ENCODE assay signal across 8 cellular contexts in genomic region chr17:50346313-50347086, GRCh38. TPM values are rescaled to one million over a fixed set of nuclear protein-coding genes. Genes with fewer than 3 reads are reported as not detected.
DNase-seq lines count a peak whose midpoint lies in the region; ATAC-seq, FAIRE-seq and TF ChIP-seq lines count a peak whose summit lies in the region.

No MANE protein-coding gene starts in this region.

- H3K4me1 Mint-ChIP-seq in T-cell, result peaks cover 31 to 39% (median 31%) of the 10 kb centered on the region in 3 donors

- TF ChIP-seq POLR2A in right lobe of liver (IDR thresholded peaks at IDR 0.05), result no peak

- no peaks in the 10 kb centered on the region for H3K9me3 Mint-ChIP-seq in T-cell

- POLR2A ChIA-PET in AG04450 (lab: Yijun Ruan, JAX) (interaction anchor here (1.0 to 1.1 kb wide), 2 partner anchors 16 to 145 kb away, joined by 3 to 4 read pairs; partner anchors contain the start of gene COL1A1), T-cell (lab: Charles Lee) (no interaction called here)

- DNase-seq in AG04450 (ENCODE audit: low read depth, low spot score) (no peak), T-cell (peak in 10 of 34 experiments; percentile 11 to 64 (median 48)), bronchial epithelial cell (ENCODE audit: low read depth) (peak; percentile 22), right lobe of liver (peak in 2 of 3 donors; percentile 60 to 70), NCI-H2029 (lab: John Stamatoyannopoulos, UW) (no peak)
- peak; percentile 10 to 60 (median 22) for DNase-seq in stimulated activated CD4-positive, alpha-beta T cell treated with anti-CD3 and anti-CD28 coated beads, TNF-alpha, amount 100 ng/mL, for 24 hours (ENCODE audit: low read depth in 3 of 3)

- H3K27ac ChIP-seq in AG04450 (ENCODE audit: low read depth, low read length), result no peak overlapping the region
- H3K27ac ChIP-seq in right lobe of liver, result peak overlapping the region in 1 of 3 donors; percentile 32

- H3K27ac Mint-ChIP-seq in T-cell, result peak overlapping the region; percentile 80 to 84

- CTCF ChIA-PET in AG04450 (lab: Charles Lee) (interaction anchor here (1.5 to 4.1 kb wide), 4 partner anchors 15 to 252 kb away, joined by 3 to 29 read pairs (median 6); no protein-coding TSS in a partner anchor), T-cell (lab: Charles Lee) (interaction anchor here (0.6 to 1.5 kb wide), 4 partner anchors 13 to 147 kb away, joined by 3 to 4 read pairs (median 3); partner anchors contain the start of gene LRRC59 (in 1 of the 2))

- WGBS in right lobe of liver (ENCODE audit: insufficient coverage, low coverage, low lambda C conversion rate, missing lambda C conversion rate), result 3% methylated on average over 15 of the region's 55 CpGs

- H3K9me3 ChIP-seq in AG04450 (ENCODE audit: control insufficient read depth, insufficient read depth, low read length) (no peaks in the 10 kb centered on the region; the same call in 1 of the 2 replicates), right lobe of liver (no peaks in the 10 kb centered on the region)

- H3K27me3 ChIP-seq in AG04450 (ENCODE audit: control insufficient read depth, insufficient read depth, low read length), result no peaks in the 10 kb centered on the region
- no peaks in the 10 kb centered on the region for H3K27me3 ChIP-seq in bronchial epithelial cell (ENCODE audit: control insufficient read depth, insufficient read depth, low read length)
- H3K27me3 ChIP-seq in right lobe of liver, result no peaks in the 10 kb centered on the region

- H3K36me3 ChIP-seq in bronchial epithelial cell (ENCODE audit: control insufficient read depth, insufficient read depth, low read length), result no peaks in the 10 kb centered on the region
- H3K36me3 ChIP-seq in right lobe of liver, result no peaks in the 10 kb centered on the region

- H3K4me3 Mint-ChIP-seq in T-cell, result peak overlapping the region; percentile 82 to 86 (median 84)

- no peaks in the 10 kb centered on the region for H3K36me3 Mint-ChIP-seq in T-cell

- H3K4me3 ChIP-seq in AG04450 (ENCODE audit: low read depth, low read length), result peak overlapping the region; percentile 85
- peak overlapping the region; percentile 81 for H3K4me3 ChIP-seq in bronchial epithelial cell (ENCODE audit: low read depth, low read length)
- peak overlapping the region; percentile 61 to 81 (median 62) for H3K4me3 ChIP-seq in right lobe of liver

- H3K4me1 ChIP-seq in right lobe of liver, result peaks cover 0 to 10% (median 3%) of the 10 kb centered on the region in 4 donors

- no peaks in the 10 kb centered on the region for H3K27me3 Mint-ChIP-seq in T-cell

- TF ChIP-seq CTCF in AG04450 (IDR thresholded peaks at IDR 0.05; ENCODE audit: low read depth, low read length) (no peak), bronchial epithelial cell (IDR thresholded peaks at IDR 0.05; ENCODE audit: insufficient read depth, low read length, severe bottlenecking) (no peak), right lobe of liver (IDR thresholded peaks at IDR 0.05) (no peak)

- no peak for FAIRE-seq in bronchial epithelial cell (lab: Jason Lieb, UNC)

- intact Hi-C loops in right lobe of liver (cut with DNase I), result no loop called here

- ATAC-seq in GM18868 (IDR thresholded peaks at IDR 0.05; ENCODE audit: unreplicated experiment) (peak; percentile 57), HG03095 (IDR thresholded peaks at IDR 0.05; ENCODE audit: unreplicated experiment) (peak; percentile 37), T-cell (replicated peaks in 1 of 4) (peak; percentile 69 to 80 (median 76)), right lobe of liver (peak; percentile 18 to 48 (median 30))

RNA-seq across cellular contexts. Expression of gene XYLT2, which starts 0.6 kb away (rescaled TPM):
- 13.5 and 19.0 TPM in 2 replicates for polyA plus RNA-seq in AG04450 (2011; rRNA removed)
- polyA minus RNA-seq in AG04450 (2011; rRNA and poly(A)+ RNA removed), result 26.9 and 36.9 TPM in 2 replicates
- 10 to 100 TPM; 20.4 to 44.4 (median 40.8) TPM for total RNA-seq in T-cell
- 19.5 and 26.6 TPM in 2 replicates for total RNA-seq in bronchial epithelial cell
- total RNA-seq in right lobe of liver, result 10 to 100 TPM in 3 of 6 experiments, 1 to 10 TPM in 3; 7.0 to 13.8 (median 9.4) TPM

RNA-seq across cellular contexts. Expression of gene MRPL27, which starts 26.5 kb away (rescaled TPM):
- polyA plus RNA-seq in AG04450 (2011; rRNA removed), result 106 and 116 TPM in 2 replicates
- polyA minus RNA-seq in AG04450 (2011; rRNA and poly(A)+ RNA removed), result 46.9 and 47.1 TPM in 2 replicates
- 10 to 100 TPM; 26.0 to 35.0 (median 31.2) TPM for total RNA-seq in T-cell
- 92.6 and 117 TPM in 2 replicates for total RNA-seq in bronchial epithelial cell
- total RNA-seq in right lobe of liver, result 10 to 100 TPM; 34.3 to 69.4 (median 38.6) TPM

RNA-seq across cellular contexts. Expression of gene EME1, which starts 26.5 kb away (rescaled TPM):
- 2.2 and 2.5 TPM in 2 replicates for polyA plus RNA-seq in AG04450 (2011; rRNA removed)
- polyA minus RNA-seq in AG04450 (2011; rRNA and poly(A)+ RNA removed), result 2.4 and 3.6 TPM in 2 replicates
- total RNA-seq in T-cell (1 to 10 TPM in 4 of 5 donors, under 1 TPM in 1; 0.75 to 2.1 (median 1.4) TPM), bronchial epithelial cell (0.13 and 0.53 TPM in 2 replicates), right lobe of liver (1 to 10 TPM in 1 of 6 experiments, under 1 TPM in 3, not detected in 2; 0.12 to 1.3 (median 0.66) TPM)

RNA-seq across cellular contexts. Expression of gene LRRC59, which starts 50.8 kb away (rescaled TPM):
- polyA plus RNA-seq in AG04450 (2011; rRNA removed), result 143 and 145 TPM in 2 replicates
- 132 and 146 TPM in 2 replicates for polyA minus RNA-seq in AG04450 (2011; rRNA and poly(A)+ RNA removed)
- total RNA-seq in T-cell (10 to 100 TPM; 29.4 to 41.7 (median 33.1) TPM), bronchial epithelial cell (235 and 279 TPM in 2 replicates), right lobe of liver (100 to 1,000 TPM in 2 of 6 experiments, 10 to 100 TPM in 4; 36.0 to 125 (median 64.0) TPM)

Comparison
In these comparisons a context has a peak if more than half of its experiments do, and no peak if none do; other contexts are left out.
1. DNase-seq: peak in bronchial epithelial cell (single experiment), right lobe of liver (2 of 3) and stimulated activated CD4-positive, alpha-beta T cell treated with anti-CD3 and anti-CD28 coated beads, TNF-alpha, amount 100 ng/mL, for 24 hours (3 of 3); none in AG04450 (single experiment) and NCI-H2029 (single experiment).
2. Peak in every context shown above with its lines, with median percentiles within 50 percentile points of each other: H3K4me3 ChIP-seq and ATAC-seq.